Comparison of ENCODE assay signal across 15 cellular contexts in the genomic region with DNA sequence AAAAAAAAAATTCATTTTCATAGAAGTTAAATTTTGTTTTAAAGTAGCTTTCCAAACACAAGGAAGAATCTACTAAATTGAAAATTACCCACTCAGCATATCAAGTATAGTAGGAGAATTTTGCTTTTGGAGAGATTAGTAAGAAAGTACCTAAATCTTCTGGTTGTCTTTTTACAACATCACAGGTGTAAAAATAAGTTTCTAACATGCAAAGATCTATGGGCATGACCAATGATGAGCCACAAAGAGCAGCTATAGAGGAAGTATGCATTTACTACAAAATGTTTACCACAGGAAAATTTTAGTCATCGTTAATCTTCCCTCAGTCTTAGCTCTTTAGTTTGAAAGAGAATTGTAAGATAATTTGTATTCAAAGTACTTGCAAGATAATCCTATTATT. TPM values are rescaled to one million over a fixed set of nuclear protein-coding genes. Genes with fewer than 3 reads are reported as not detected.
A peak's percentile ranks its signal among the peaks of the same experiment; 100 is the strongest.
DNase-seq lines count a peak whose midpoint lies in the region; ATAC-seq, FAIRE-seq and TF ChIP-seq lines count a peak whose summit lies in the region.
"Had no signal": no experiment of that assay in that cellular context is flagged by ENCODE, and none has a peak within 500 bp of the region (broad histone marks: within the 10 kb centered on the region; RNA-seq: fewer than 3 reads in every experiment).

No MANE protein-coding gene starts in this region.

- no peak overlapping the region for H2AFZ ChIP-seq in astrocyte (ENCODE audit: low read depth, low read length)

- H3K9me3 ChIP-seq in astrocyte (ENCODE audit: insufficient read depth, low read depth, low read length) (no peaks in the 10 kb centered on the region), ovary (no peaks in the 10 kb centered on the region)
- H3K9me3 ChIP-seq: body of pancreas, left lung, right atrium auricular region had no signal

- intact Hi-C loops in posterior vena cava (cut with DNase I): no loop called here
- intact Hi-C loops in ovary (cut with DNase I): no loop called here

- H3K36me3 Mint-ChIP-seq in astrocyte (ENCODE audit: low read depth, unreplicated experiment): peaks cover 7% of the 10 kb centered on the region
- H3K36me3 Mint-ChIP-seq in mesothelial cell of epicardium: peaks cover 35% of the 10 kb centered on the region

- H3K4me1 ChIP-seq in astrocyte (ENCODE audit: insufficient read depth, low read length) (peaks cover 3% of the 10 kb centered on the region), ovary (ENCODE audit: insufficient read depth) (no peaks in the 10 kb centered on the region)
- H3K4me1 ChIP-seq: right atrium auricular region had no signal

- H3K4me3 Mint-ChIP-seq in astrocyte (ENCODE audit: unreplicated experiment): no peak overlapping the region
- H3K4me3 Mint-ChIP-seq in mesothelial cell of epicardium: no peak overlapping the region

- H3K9ac ChIP-seq in astrocyte (ENCODE audit: low read length): no peak overlapping the region

- no peak for TF ChIP-seq EP300 in ovary (IDR thresholded peaks at IDR 0.05)

- H3K27me3 ChIP-seq in astrocyte (ENCODE audit: insufficient read depth, low read length) (no peaks in the 10 kb centered on the region), ovary (no peaks in the 10 kb centered on the region)
- H3K27me3 ChIP-seq: body of pancreas, left lung, right atrium auricular region had no signal

- H3K4me3 ChIP-seq in GM12864 (ENCODE audit: low read depth, low read length) (no peak overlapping the region), astrocyte (ENCODE audit: insufficient read depth, low read depth, low read length) (no peak overlapping the region), ovary (no peak overlapping the region)
- H3K4me3 ChIP-seq: body of pancreas, left lung, right atrium auricular region had no signal

- H3K36me3 ChIP-seq in astrocyte (ENCODE audit: insufficient read depth, low read length) (peaks cover 7% of the 10 kb centered on the region), ovary (no peaks in the 10 kb centered on the region)

- H3K27me3 Mint-ChIP-seq in astrocyte (ENCODE audit: low read depth, unreplicated experiment): no peaks in the 10 kb centered on the region
- H3K27me3 Mint-ChIP-seq in mesothelial cell of epicardium (ENCODE audit: low read depth): no peaks in the 10 kb centered on the region

- peaks cover 9% of the 10 kb centered on the region for H3K79me2 ChIP-seq in astrocyte (ENCODE audit: insufficient read depth, low read length)

- H3K27ac ChIP-seq in astrocyte (ENCODE audit: low read depth, low read length) (no peak overlapping the region), ovary (no peak overlapping the region)
- H3K27ac ChIP-seq: body of pancreas, C4-2B, left lung, right atrium auricular region had no signal

- TF ChIP-seq POLR2A in ovary (IDR thresholded peaks at IDR 0.05): no peak

- H3K4me2 ChIP-seq in astrocyte (ENCODE audit: low read length): no peak overlapping the region

- ATAC-seq in GM21423 (IDR thresholded peaks at IDR 0.05; ENCODE audit: unreplicated experiment): peak; percentile 54
- ATAC-seq in HG03457 (IDR thresholded peaks at IDR 0.05; ENCODE audit: unreplicated experiment): peak; percentile 58
- ATAC-seq: body of pancreas, left lung, Right ventricle myocardium inferior had no signal

- no peak for TF ChIP-seq CTCF in GM12864 (IDR thresholded peaks at IDR 0.05; ENCODE audit: low read depth, low read length, missing control alignments)
- TF ChIP-seq CTCF in astrocyte (IDR thresholded peaks at IDR 0.05; ENCODE audit: insufficient read depth, low read depth, low read length): no peak
- no peak for TF ChIP-seq CTCF in ovary (IDR thresholded peaks at IDR 0.05)
- no peak for TF ChIP-seq CTCF in mesothelial cell of epicardium (IDR thresholded peaks at IDR 0.05; ENCODE audit: unreplicated experiment)

- H3K9me3 Mint-ChIP-seq in astrocyte (ENCODE audit: unreplicated experiment) (no peaks in the 10 kb centered on the region), mesothelial cell of epicardium (peaks cover 8% of the 10 kb centered on the region)

- peaks cover 21% of the 10 kb centered on the region for H3K4me1 Mint-ChIP-seq in astrocyte (ENCODE audit: low read depth, unreplicated experiment)
- H3K4me1 Mint-ChIP-seq in mesothelial cell of epicardium: peaks cover 5% of the 10 kb centered on the region

- H4K20me1 ChIP-seq in astrocyte (ENCODE audit: insufficient read depth, low read length): no peaks in the 10 kb centered on the region

- 87 to 91% (median 88%) methylated on average over 1 of the region's 1 CpG for WGBS in ovary, 3 donors

- DNase-seq in GM12864 (ENCODE audit: low read depth) (peak; percentile 15), astrocyte (ENCODE audit: low read depth) (peak; percentile 2), posterior vena cava (ENCODE audit: low spot score) (no peak), ovary (no peak), mesothelial cell of epicardium (ENCODE audit: low spot score in 2 of 2, unreplicated experiment in 2 of 2) (no peak), NCI-H1694 (lab: John Stamatoyannopoulos, UW) (no peak)
- DNase-seq: body of pancreas, left lung, NCI-H1694 treated with DMSO at 0.1 percent for 48 hours had no signal

- no peak for FAIRE-seq in astrocyte (lab: Jason Lieb, UNC)
- FAIRE-seq: GM12892 had no signal

- H3K27ac Mint-ChIP-seq in astrocyte (ENCODE audit: unreplicated experiment): no peak overlapping the region
- H3K27ac Mint-ChIP-seq in mesothelial cell of epicardium: no peak overlapping the region

RNA-seq across cellular contexts. Expression of gene ANGPTL3, which starts 28.1 kb away (rescaled TPM):
- total RNA-seq in astrocyte (not detected in 2 replicates), posterior vena cava (not detected), ovary (under 1 TPM in 2 of 7 donors, not detected in 5; 0.12 to 0.13 TPM), mesothelial cell of epicardium (not detected in 3 replicates)
- not detected for polyA plus RNA-seq in ovary
- total RNA-seq: left lung, right atrium auricular region, Right ventricle myocardium inferior had no signal

Comparison
In these comparisons a context has a peak if more than half of its experiments do, and no peak if none do; other contexts are left out.
1. DNase-seq: peak in GM12864 (single experiment) and astrocyte (single experiment); none in posterior vena cava (single experiment), ovary (0 of 5), mesothelial cell of epicardium (0 of 2) and NCI-H1694 (single experiment).